ENCODE assay signal across 15 cellular contexts in genomic region chr21:45984584-45985095, GRCh38. TPM values are rescaled to one million over a fixed set of nuclear protein-coding genes. Genes with fewer than 3 reads are reported as not detected.
DNase-seq lines count a peak whose midpoint lies in the region; ATAC-seq, FAIRE-seq and TF ChIP-seq lines count a peak whose summit lies in the region.
"Had no signal": no experiment of that assay in that cellular context is flagged by ENCODE, and none has a peak within 500 bp of the region (broad histone marks: within the 10 kb centered on the region; RNA-seq: fewer than 3 reads in every experiment).

No MANE protein-coding gene starts in this region.

- H3K9me3 ChIP-seq in GM12878 (replicated peaks; ENCODE audit: control insufficient read depth, insufficient read depth, low read length) = no peaks in the 10 kb centered on the region
- H3K9me3 ChIP-seq in mucosa of rectum (ENCODE audit: control insufficient read depth in 2 of 2, low read length in 2 of 2) = no peaks in the 10 kb centered on the region
- no peaks in the 10 kb centered on the region for H3K9me3 ChIP-seq in tibial artery

- TF ChIP-seq RAD21 in GM12878 (IDR thresholded peaks at IDR 0.05; ENCODE audit: insufficient read depth, low read depth, low read length) = no peak

- no peak overlapping the region for H3K9ac ChIP-seq in GM12878 (ENCODE audit: control insufficient read depth, insufficient read depth, low read length)
- H3K9ac ChIP-seq in mucosa of rectum (ENCODE audit: low read depth in 1 of 2, low read length in 2 of 2) = no peak overlapping the region

- no peaks in the 10 kb centered on the region for H3K9me3 Mint-ChIP-seq in activated CD4-positive, alpha-beta T cell treated with anti-CD3 and anti-CD28 coated beads, Interleukin-2, amount 10 ng/mL, durations not matched to agents 24 days and 14 days
- H3K9me3 Mint-ChIP-seq: activated B cell treated with CpG ODN at 0.5 μM for 24 hours; effector memory CD8-positive, alpha-beta T cell; stimulated activated naive CD8-positive, alpha-beta T cell treated with anti-CD3 and anti-CD28 coated beads, Interleukin-15, amount 100 ng/mL, for 72 hours had no signal

- BruUV-seq in GM12878 (replicated peaks; lab: Mats Ljungman, UMichigan) = no TSS peak

- TF ChIP-seq CTCF in GM12878 (IDR thresholded peaks at IDR 0.05 in 2 of 3, conservative IDR thresholded peaks at IDR 0.05 in 1 of 3; ENCODE audit: control insufficient read depth in 2 of 3, extremely low read depth in 1 of 3, insufficient read depth in 1 of 3, low read depth in 3 of 3, low read length in 3 of 3) (no peak), tibial artery (IDR thresholded peaks at IDR 0.05) (no peak)

- H3K36me3 Mint-ChIP-seq in activated CD4-positive, alpha-beta T cell treated with anti-CD3 and anti-CD28 coated beads, Interleukin-2, amount 10 ng/mL, durations not matched to agents 24 days and 14 days (ENCODE audit: low read depth) = no peaks in the 10 kb centered on the region

- H3K4me3 ChIP-seq in GM12878 (no peak overlapping the region), mucosa of rectum (ENCODE audit: low read length in 2 of 2) (no peak overlapping the region), tibial artery (peak overlapping the region; percentile 97)

- H3K27me3 Mint-ChIP-seq in activated CD4-positive, alpha-beta T cell treated with anti-CD3 and anti-CD28 coated beads, Interleukin-2, amount 10 ng/mL, durations not matched to agents 24 days and 14 days = peaks cover 13% of the 10 kb centered on the region
- H3K27me3 Mint-ChIP-seq: activated B cell treated with CpG ODN at 0.5 μM for 24 hours; effector memory CD8-positive, alpha-beta T cell had no signal

- TF ChIP-seq POLR2A in GM12878 (IDR thresholded peaks at IDR 0.05; ENCODE audit: low read depth, low read length) = no peak

- CTCF ChIA-PET in GM12878 (lab: Yijun Ruan, JAX) = no interaction called here

- H3K27ac ChIP-seq in GM12878 (ENCODE audit: control insufficient read depth, insufficient read depth) (no peak overlapping the region), mucosa of rectum (ENCODE audit: low read depth in 2 of 2, low read length in 2 of 2) (peak overlapping the region; percentile 37 to 52), tibial artery (peak overlapping the region; percentile 85 to 94)
- H3K27ac ChIP-seq: 22Rv1 had no signal

- POLR2A ChIA-PET in GM12878 (lab: Charles Lee) = no interaction called here

- H3K36me3 ChIP-seq in GM12878 (ENCODE audit: control insufficient read depth in 2 of 2, insufficient read depth in 2 of 2, low read length in 1 of 2) (no peaks in the 10 kb centered on the region), mucosa of rectum (ENCODE audit: control insufficient read depth in 2 of 2, insufficient read depth in 2 of 2, low read length in 2 of 2) (no peaks in the 10 kb centered on the region), tibial artery (peaks cover 50 to 57% (median 51%) of the 10 kb centered on the region in 3 donors)

- H4K20me1 ChIP-seq in GM12878 (ENCODE audit: control insufficient read depth, insufficient read depth) = no peaks in the 10 kb centered on the region

- SMC1A ChIA-PET in GM12878 (lab: Charles Lee; ENCODE audit: uncharacterized antibody, unreplicated experiment) = no interaction called here

- peak overlapping the region; percentile 7 for H3K27ac Mint-ChIP-seq in activated CD4-positive, alpha-beta T cell treated with anti-CD3 and anti-CD28 coated beads, Interleukin-2, amount 10 ng/mL, durations not matched to agents 24 days and 14 days
- H3K27ac Mint-ChIP-seq: activated B cell treated with CpG ODN at 0.5 μM for 24 hours had no signal

- H3K4me1 ChIP-seq in GM12878 (ENCODE audit: control insufficient read depth, insufficient read depth, low read length) (no peaks in the 10 kb centered on the region; the same call in 1 of the 2 replicates), mucosa of rectum (ENCODE audit: control insufficient read depth in 2 of 2, insufficient read depth in 2 of 2, low read length in 2 of 2) (peaks cover 5 to 6% of the 10 kb centered on the region in 2 donors), tibial artery (peaks cover 0 to 47% (median 26%) of the 10 kb centered on the region in 4 donors)

- DNase-seq in activated CD4-positive, alpha-beta T cell treated with anti-CD3 and anti-CD28 coated beads, Interleukin-2, amount 10 ng/mL, durations not matched to agents 24 days and 14 days = no peak
- DNase-seq in activated CD4-positive, alpha-beta T cell treated with anti-CD3 and anti-CD28 coated beads for 1 hour = no peak
- DNase-seq in GM12878 (ENCODE audit: low read depth, low spot score) (no peak), tibial artery (no peak), Ammon's horn (ENCODE audit: low spot score) (no peak)
- DNase-seq in stimulated activated naive CD8-positive, alpha-beta T cell treated with anti-CD3 and anti-CD28 coated beads, Interleukin-15, Interleukin-2, amounts not matched to agents 100 U/mL and 50 U/mL, for 24 hours = no peak
- DNase-seq: amygdala; effector memory CD8-positive, alpha-beta T cell; hypothalamus; NCI-H2171 treated with DMSO at 0.1 percent for 48 hours; stimulated activated naive CD8-positive, alpha-beta T cell treated with anti-CD3 and anti-CD28 coated beads, Interleukin-15, amount 100 ng/mL, for 72 hours had no signal

- TF ChIP-seq EP300 in GM12878 (IDR thresholded peaks at IDR 0.05; ENCODE audit: borderline replicate concordance in 1 of 2, control insufficient read depth in 1 of 2, low read depth in 2 of 2, low read length in 2 of 2) = no peak

- H3K4me1 Mint-ChIP-seq in activated CD4-positive, alpha-beta T cell treated with anti-CD3 and anti-CD28 coated beads, Interleukin-2, amount 10 ng/mL, durations not matched to agents 24 days and 14 days = peaks cover 1% of the 10 kb centered on the region

- RAD21 ChIA-PET in GM12878 (lab: Charles Lee; ENCODE audit: unreplicated experiment) = no interaction called here

- no peaks in the 10 kb centered on the region for H3K79me2 ChIP-seq in GM12878 (ENCODE audit: control insufficient read depth, insufficient read depth, low read length)

- no peak overlapping the region for H3K4me2 ChIP-seq in GM12878 (ENCODE audit: control insufficient read depth, insufficient read depth)

- H2AFZ ChIP-seq in GM12878 (ENCODE audit: control insufficient read depth, low read depth, low read length) = no peak overlapping the region

- H3K27me3 ChIP-seq in GM12878 (replicated peaks in 1 of 2; ENCODE audit: control insufficient read depth in 2 of 2, insufficient read depth in 2 of 2, low read length in 1 of 2) = peaks cover 0 to 3% of the 10 kb centered on the region in 2 experiments; a peak in 2 of 4 replicates
- H3K27me3 ChIP-seq in mucosa of rectum (ENCODE audit: control insufficient read depth in 2 of 2, insufficient read depth in 2 of 2, low read length in 2 of 2) = peaks cover 0 to 3% of the 10 kb centered on the region in 2 donors
- H3K27me3 ChIP-seq in tibial artery = no peaks in the 10 kb centered on the region

- FAIRE-seq in GM12878 (lab: Jason Lieb, UNC) = peak; percentile 74

- in situ Hi-C loops in GM12878 (cut with MboI) = no loop called here

- intact Hi-C loops in activated CD4-positive, alpha-beta T cell treated with anti-CD3 and anti-CD28 coated beads, Interleukin-2, amount 10 ng/mL, durations not matched to agents 24 days and 14 days (cut with micrococcal nuclease) = loop anchor here (5.0 kb wide), 1 partner anchor 113 kb away; the partner anchor contains the start of gene COL6A2
- intact Hi-C loops in GM12878 (cut with micrococcal nuclease; ENCODE audit: unreplicated experiment) = no loop called here
- intact Hi-C loops in tibial artery (cut with DNase I; ENCODE audit: low total_unique reads) = no loop called here

- no peak overlapping the region for H3K4me3 Mint-ChIP-seq in activated CD4-positive, alpha-beta T cell treated with anti-CD3 and anti-CD28 coated beads, Interleukin-2, amount 10 ng/mL, durations not matched to agents 24 days and 14 days
- H3K4me3 Mint-ChIP-seq: activated B cell treated with CpG ODN at 0.5 μM for 24 hours; effector memory CD8-positive, alpha-beta T cell; stimulated activated naive CD8-positive, alpha-beta T cell treated with anti-CD3 and anti-CD28 coated beads, Interleukin-15, amount 100 ng/mL, for 72 hours had no signal

- WGBS in GM12878 (ENCODE audit: insufficient coverage, insufficient replicate concordance, low lambda C conversion rate, missing lambda C conversion rate) = 36% methylated on average over 3 of the region's 3 CpGs

- ATAC-seq in GM12878 (no peak), GM19463 (IDR thresholded peaks at IDR 0.05; ENCODE audit: unreplicated experiment) (no peak)
- ATAC-seq in stimulated activated naive CD8-positive, alpha-beta T cell treated with anti-CD3 and anti-CD28 coated beads, Interleukin-15, Interleukin-2, amounts not matched to agents 100 U/mL and 50 U/mL, for 24 hours = no peak
- ATAC-seq: effector memory CD8-positive, alpha-beta T cell; stimulated activated naive CD8-positive, alpha-beta T cell treated with anti-CD3 and anti-CD28 coated beads, Interleukin-15, amount 100 ng/mL, for 72 hours had no signal

TF ChIP-seq in GM12878, 131 proteins besides CTCF, POLR2A, EP300 and RAD21 (continues in another document):
- TF ChIP-seq CREM (IDR thresholded peaks at IDR 0.05; ENCODE audit: low read depth) = no peak
- TF ChIP-seq MYC (IDR thresholded peaks at IDR 0.05; ENCODE audit: insufficient read depth, insufficient read length, insufficient replicate concordance, low read length, severe bottlenecking) = no peak
- no peak for TF ChIP-seq NBN (IDR thresholded peaks at IDR 0.05)

RNA-seq across cellular contexts. Expression of gene COL6A1, which starts 3.1 kb away (rescaled TPM):
- total RNA-seq in activated CD4-positive, alpha-beta T cell treated with anti-CD3 and anti-CD28 coated beads, Interleukin-2, amount 10 ng/mL, durations not matched to agents 24 days and 14 days = 0.40 and 0.47 TPM in 2 replicates
- 0.47 and 0.56 TPM in 2 replicates for total RNA-seq in GM12878 (2013; cell fraction: nucleolus; rRNA removed)
- total RNA-seq in GM12878 (2014; rRNA removed) (not detected in 2 replicates), GM12878 (2014; rRNA removed; fragmentation: Illumina TruSeq; extraction: Trizol) (not detected in 2 replicates), GM12878 (2021) (1.1 and 1.3 TPM in 2 replicates)
- polyA plus RNA-seq in GM12878 (2011; ENCODE audit: low read depth) = not detected
- polyA plus RNA-seq in GM12878 (2011; rRNA removed) (not detected in 2 replicates), GM12878 (2014; fragmentation: Illumina TruSeq; extraction: Trizol) (not detected in 2 replicates), GM12878 (2014; fragmentation: Nextera tagmentation; extraction: Ambion mirVana) (not detected), GM12878 (2014; rRNA removed) (not detected in 2 replicates), GM12878 (2016; fragmentation: Nextera tagmentation; extraction: Ambion mirVana) (under 1 TPM; 0.12 to 0.20 TPM)
- 0.09 and 0.17 TPM in 2 replicates for polyA plus RNA-seq in GM12878 (2011; cell fraction: cytosol; rRNA removed)
- polyA plus RNA-seq in GM12878 (2011; cell fraction: nucleus; rRNA removed) = 0.99 and 1.0 TPM in 2 replicates
- 0.38 and 0.58 TPM in 2 replicates for polyA plus RNA-seq in GM12878 (2012)
- polyA minus RNA-seq in GM12878 (2011; rRNA and poly(A)+ RNA removed) = not detected in 2 replicates
- polyA minus RNA-seq in GM12878 (2011; cell fraction: cytosol; rRNA and poly(A)+ RNA removed) = not detected in 2 replicates
- polyA minus RNA-seq in GM12878 (2011; cell fraction: nucleus; rRNA and poly(A)+ RNA removed) = 0.19 and 0.36 TPM in 2 replicates

Comparison
In these comparisons a context has a peak if more than half of its experiments do, and no peak if none do; other contexts are left out.
1. H3K4me3 ChIP-seq: peak in tibial artery (2 of 2); none in GM12878 (single experiment) and mucosa of rectum (0 of 2).